In the genomic region with DNA sequence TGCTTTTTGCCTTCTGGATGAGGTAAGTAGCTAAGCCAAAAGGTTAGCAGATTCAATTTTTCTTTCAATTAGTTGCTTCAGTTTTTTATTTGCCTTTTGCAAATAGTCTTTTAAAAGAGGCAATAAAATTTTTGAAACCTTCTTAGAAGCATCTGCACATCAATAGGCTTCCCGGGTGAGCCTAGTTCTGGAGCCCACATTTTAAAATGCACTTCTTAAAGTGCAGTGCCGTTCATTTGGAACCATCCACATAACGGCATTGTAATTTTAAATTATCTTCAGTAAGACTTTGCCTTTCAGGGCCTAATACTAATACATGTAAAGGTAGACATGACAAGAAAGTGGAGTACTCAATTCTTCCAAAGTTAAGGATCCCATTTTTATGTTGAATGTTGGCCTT, we compare ENCODE assay signal across 25 cellular contexts.
"Had no signal": no experiment of that assay in that cellular context is flagged by ENCODE, and none has a peak within 500 bp of the region (broad histone marks: within the 10 kb centered on the region; RNA-seq: fewer than 3 reads in every experiment).

No MANE protein-coding gene starts in this region.

- H3K36me3 ChIP-seq: breast epithelium, MG63, SJCRH30 had no signal

- H3K4me3 Mint-ChIP-seq: activated B cell treated with CpG ODN at 0.5 μM for 24 hours; activated CD4-positive, alpha-beta T cell treated with anti-CD3 and anti-CD28 coated beads, Interleukin-2, amount 10 ng/mL, durations not matched to agents 24 days and 14 days; activated CD8-positive, alpha-beta memory T cell treated with anti-CD3 and anti-CD28 coated beads, Interleukin-2, amount 10 ng/mL, durations not matched to agents 7 days and 5 days; activated naive CD4-positive, alpha-beta T cell treated with anti-CD3 and anti-CD28 coated beads, Interleukin-2, amount 50 U/mL, for 24 hours; activated T-cell treated with anti-CD3 and anti-CD28 coated beads, Interleukin-2, amount 50 U/mL, for 24 hours; activated T-helper 1 cell treated with anti-CD3 and anti-CD28 coated beads, Interleukin-12 subunit alpha, Interleukin-12 subunit beta, Interleukin-2, Interleukin-4 antibody, amounts not matched to agents 30 ng/mL and 10 ng/mL and 1 ng/mL, durations not matched to agents 14 hours and 24 hours and 36 hours had no signal

- H3K9me3 Mint-ChIP-seq: activated naive CD4-positive, alpha-beta T cell treated with anti-CD3 and anti-CD28 coated beads, Interleukin-2, amount 50 U/mL, for 24 hours; activated T-helper 1 cell treated with anti-CD3 and anti-CD28 coated beads, Interleukin-12 subunit alpha, Interleukin-12 subunit beta, Interleukin-2, Interleukin-4 antibody, amounts not matched to agents 30 ng/mL and 10 ng/mL and 1 ng/mL, durations not matched to agents 14 hours and 24 hours and 36 hours had no signal

- H3K9ac ChIP-seq: SK-N-SH had no signal

- H3K27me3 ChIP-seq: breast epithelium, MG63, SJCRH30 had no signal

- H3K4me1 ChIP-seq: breast epithelium had no signal

- H3K36me3 Mint-ChIP-seq: activated CD8-positive, alpha-beta memory T cell treated with anti-CD3 and anti-CD28 coated beads, Interleukin-2, amount 10 ng/mL, durations not matched to agents 7 days and 5 days had no signal

- DNase-seq: activated B cell treated with CpG ODN at 0.5 μM for 24 hours; activated CD4-positive, alpha-beta T cell treated with anti-CD3 and anti-CD28 coated beads for 1 hour; activated CD4-positive, alpha-beta T cell treated with anti-CD3 and anti-CD28 coated beads, Interleukin-2, amount 10 ng/mL, durations not matched to agents 24 days and 14 days; activated CD4-positive, alpha-beta T cell treated with anti-CD3 and anti-CD28 coated beads, Interleukin-2, amount 50 U/mL, for 48 hours; activated CD8-positive, alpha-beta memory T cell treated with anti-CD3 and anti-CD28 coated beads, Interleukin-2, amount 10 ng/mL, durations not matched to agents 7 days and 5 days; activated effector memory CD4-positive, alpha-beta T cell treated with Interleukin-2 at 50 U/mL for 16 hours; activated naive CD4-positive, alpha-beta T cell; activated T-cell treated with anti-CD3 and anti-CD28 coated beads, Interleukin-2, amount 50 U/mL, for 24 hours; aorta; caudate nucleus; MG63; NCI-H1417 treated with DMSO at 0.1 percent for 48 hours; NCI-H1694; NCI-H510A; NCI-H69; NK-92 treated with Interleukin-12 subunit alpha and Interleukin-12 subunit beta, amount 100 ng/mL, for 24 hours; OCI-M1; Right ventricle myocardium superior; SJCRH30; SK-N-SH; T-helper 1 cell had no signal

- H3K27ac Mint-ChIP-seq: activated B cell treated with CpG ODN at 0.5 μM for 24 hours; activated CD4-positive, alpha-beta T cell treated with anti-CD3 and anti-CD28 coated beads, Interleukin-2, amount 10 ng/mL, durations not matched to agents 24 days and 14 days; activated CD8-positive, alpha-beta memory T cell treated with anti-CD3 and anti-CD28 coated beads, Interleukin-2, amount 10 ng/mL, durations not matched to agents 7 days and 5 days; activated naive CD4-positive, alpha-beta T cell treated with anti-CD3 and anti-CD28 coated beads, Interleukin-2, amount 50 U/mL, for 24 hours; activated T-cell treated with anti-CD3 and anti-CD28 coated beads, Interleukin-2, amount 50 U/mL, for 24 hours; activated T-helper 1 cell treated with anti-CD3 and anti-CD28 coated beads, Interleukin-12 subunit alpha, Interleukin-12 subunit beta, Interleukin-2, Interleukin-4 antibody, amounts not matched to agents 30 ng/mL and 10 ng/mL and 1 ng/mL, durations not matched to agents 14 hours and 24 hours and 36 hours had no signal

- H3K4me1 Mint-ChIP-seq: activated B cell treated with CpG ODN at 0.5 μM for 24 hours; activated CD4-positive, alpha-beta T cell treated with anti-CD3 and anti-CD28 coated beads, Interleukin-2, amount 10 ng/mL, durations not matched to agents 24 days and 14 days had no signal

- H3K9me3 ChIP-seq: breast epithelium, MG63, SJCRH30, SK-N-SH had no signal

- H3K4me2 ChIP-seq: SK-N-SH had no signal

- ATAC-seq: activated CD8-positive, alpha-beta memory T cell treated with anti-CD3 and anti-CD28 coated beads, Interleukin-2, amount 10 ng/mL, durations not matched to agents 7 days and 5 days; Panc1 had no signal

- H3K27ac ChIP-seq: breast epithelium, SJCRH30 had no signal

- H3K4me3 ChIP-seq: breast epithelium, MG63, SJCRH30 had no signal
